6 cellular contexts compared by ENCODE assay signal in genomic region chr21:27908811-27909210, GRCh38.
DNase-seq lines count a peak whose midpoint lies in the region; FAIRE-seq and TF ChIP-seq lines count a peak whose summit lies in the region.
"Not testable (repeated sequence)": the region's sequence is repeated elsewhere in the genome, so short reads cannot be mapped to it uniquely, and the experiment has no call there.

No MANE protein-coding gene starts in this region.

- peaks cover 11% of the 10 kb centered on the region for H3K4me1 ChIP-seq in skeletal muscle satellite cell (ENCODE audit: control insufficient read depth, insufficient read depth, low read length)

- H3K36me3 ChIP-seq in brain microvascular endothelial cell (replicated peaks); skeletal muscle satellite cell (ENCODE audit: insufficient read depth, low read length): not testable (repeated sequence)

- in situ Hi-C loops in brain microvascular endothelial cell (cut with HindIII; ENCODE audit: low pct_ligation_motif_present, low sequenced_read_pairs): not testable (repeated sequence)

- not testable (repeated sequence) for H3K4me3 ChIP-seq in brain microvascular endothelial cell (ENCODE audit: low read depth, low read length); skeletal muscle satellite cell (ENCODE audit: low read length)

- H3K27ac ChIP-seq in brain microvascular endothelial cell: peak overlapping the region; percentile 71

- not testable (repeated sequence) for TF ChIP-seq CTCF in brain microvascular endothelial cell (IDR thresholded peaks at IDR 0.05; ENCODE audit: low read depth, low read length, missing control alignments)

- H3K9ac ChIP-seq in skeletal muscle satellite cell (ENCODE audit: low read depth, low read length): peak overlapping the region; percentile 71

- not testable (repeated sequence) for H3K9me3 ChIP-seq in skeletal muscle satellite cell (replicated peaks; ENCODE audit: low read length)

- peak overlapping the region; percentile 64 for H3K4me2 ChIP-seq in skeletal muscle satellite cell (ENCODE audit: low read length)

- FAIRE-seq in RCC 7860 (lab: Jason Lieb, UNC): peak; percentile 35

- H3K27me3 ChIP-seq in brain microvascular endothelial cell (replicated peaks); skeletal muscle satellite cell (ENCODE audit: control insufficient read depth, insufficient read depth, low read length): not testable (repeated sequence)

- DNase-seq in RCC 7860 (ENCODE audit: low spot score); brain microvascular endothelial cell: not testable (repeated sequence)
- DNase-seq in dedifferentiated amniotic fluid mesenchymal stem cell (ENCODE audit: extremely low spot score) (peak; percentile 80), fibroblast of peridontal ligament (ENCODE audit: extremely low read depth) (peak; percentile 56), iris pigment epithelial cell (ENCODE audit: low read depth) (peak; percentile 16)
